ENCODE assay signal across 8 cellular contexts in genomic region chr4:75698162-75698962, GRCh38. TPM values are rescaled to one million over a fixed set of nuclear protein-coding genes. Genes with fewer than 3 reads are reported as not detected.
DNase-seq lines count a peak whose midpoint lies in the region; ATAC-seq lines count a peak whose summit lies in the region.

No MANE protein-coding gene starts in this region.

- intact Hi-C loops in posterior vena cava (cut with DNase I), result no loop called here

- H3K4me3 Mint-ChIP-seq in IgD-negative memory B cell, result peak overlapping the region in 3 of 4 donors; percentile 44 to 85 (median 80)

- H3K9me3 Mint-ChIP-seq in IgD-negative memory B cell, result no peaks in the 10 kb centered on the region

- H3K27me3 Mint-ChIP-seq in IgD-negative memory B cell, result no peaks in the 10 kb centered on the region

- peak overlapping the region; percentile 81 to 97 (median 97) for H3K27ac Mint-ChIP-seq in IgD-negative memory B cell

- peak; percentile 24 for DNase-seq in dermis blood vessel endothelial cell
- DNase-seq in AG08395 (ENCODE audit: low spot score), result no peak
- no peak for DNase-seq in ecto neural progenitor cell (ENCODE audit: low spot score)
- DNase-seq in posterior vena cava (ENCODE audit: low spot score), result no peak
- DNase-seq in amniotic stem cell (lab: John Stamatoyannopoulos, UW), result no peak

- peaks cover 20 to 30% (median 25%) of the 10 kb centered on the region in 3 donors for H3K4me1 Mint-ChIP-seq in IgD-negative memory B cell

- peaks cover 7% of the 10 kb centered on the region for H3K36me3 Mint-ChIP-seq in IgD-negative memory B cell

- peak; percentile 96 for ATAC-seq in GM18502 (IDR thresholded peaks at IDR 0.05; ENCODE audit: poor library complexity, unreplicated experiment)
- peak; percentile 93 for ATAC-seq in GM21529 (IDR thresholded peaks at IDR 0.05; ENCODE audit: unreplicated experiment)

RNA-seq across cellular contexts. Expression of gene G3BP2, which starts 25.2 kb away (rescaled TPM):
- 87.9 TPM for polyA plus RNA-seq in IgD-negative memory B cell
- total RNA-seq in dermis blood vessel endothelial cell (239 and 264 TPM in 2 replicates), posterior vena cava (10 to 100 TPM; 76.7 to 87.3 TPM)

RNA-seq across cellular contexts. Expression of gene USO1, which starts 26.0 kb away (rescaled TPM):
- polyA plus RNA-seq in IgD-negative memory B cell, result 18.6 TPM
- total RNA-seq in dermis blood vessel endothelial cell (105 and 141 TPM in 2 replicates), posterior vena cava (10 to 100 TPM; 68.8 to 77.3 TPM)
